In the genomic region with DNA sequence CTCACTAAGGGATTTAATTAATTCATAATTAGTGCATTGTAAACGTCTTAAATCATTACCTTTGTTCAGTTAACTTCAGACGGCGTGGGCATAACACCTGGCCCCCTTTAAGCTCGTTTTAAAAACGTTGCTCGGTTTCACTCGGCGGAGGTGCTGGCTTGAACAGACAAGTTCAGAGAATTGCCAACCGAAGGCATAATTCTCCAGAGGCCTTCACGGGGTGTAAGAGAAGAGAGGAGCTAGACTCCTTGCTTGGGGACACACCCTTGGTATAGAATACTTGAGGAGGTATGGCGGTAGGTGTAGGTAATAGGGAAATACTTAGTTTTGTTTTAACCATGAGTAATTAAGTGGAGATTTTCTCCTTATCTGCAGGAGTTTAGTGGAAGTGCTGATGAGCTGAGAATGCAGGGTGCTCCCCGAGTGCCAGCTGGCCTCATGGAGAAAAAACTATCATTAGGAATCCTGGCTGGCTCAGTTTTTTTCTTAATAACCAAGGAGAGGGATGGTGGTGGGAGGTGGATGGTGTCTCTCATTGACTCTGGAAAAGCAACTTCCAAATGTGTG, we compare ENCODE assay signal across 8 cellular contexts. TPM values are rescaled to one million over a fixed set of nuclear protein-coding genes. Genes with fewer than 3 reads are reported as not detected.
A peak's percentile ranks its signal among the peaks of the same experiment; 100 is the strongest.
DNase-seq lines count a peak whose midpoint lies in the region; ATAC-seq and TF ChIP-seq lines count a peak whose summit lies in the region.

No MANE protein-coding gene starts in this region.

- no peaks in the 10 kb centered on the region for H3K4me1 ChIP-seq in HEK293 (ENCODE audit: control insufficient read depth, insufficient read depth, low read length)
- H3K4me1 ChIP-seq in SJSA1 (replicated peaks) = peaks cover 3% of the 10 kb centered on the region; the same call in 1 of the 2 replicates
- H3K4me1 ChIP-seq in heart right ventricle = peaks cover 0 to 19% (median 8%) of the 10 kb centered on the region in 9 donors
- peaks cover 5% of the 10 kb centered on the region for H3K4me1 ChIP-seq in skeletal muscle satellite cell (ENCODE audit: control insufficient read depth, insufficient read depth, low read length)

- intact Hi-C loops in heart right ventricle (cut with DNase I) = no loop called here
- intact Hi-C loops in activated CD4-positive, alpha-beta T cell treated with anti-CD3 and anti-CD28 coated beads for 36 hours (cut with DNase I, micrococcal nuclease) = no loop called here

- no peaks in the 10 kb centered on the region for H3K36me3 Mint-ChIP-seq in activated CD4-positive, alpha-beta T cell treated with anti-CD3 and anti-CD28 coated beads for 36 hours (ENCODE audit: low read depth)

- TF ChIP-seq CTCF in HEK293 (tag by site-specific recombination; IDR thresholded peaks at IDR 0.05) = no peak
- no peak for TF ChIP-seq CTCF in heart right ventricle (IDR thresholded peaks at IDR 0.05)

- H3K27me3 ChIP-seq in SJSA1 (replicated peaks) (no peaks in the 10 kb centered on the region), heart right ventricle (peaks cover 0 to 21% (median 4%) of the 10 kb centered on the region in 7 donors), skeletal muscle satellite cell (ENCODE audit: control insufficient read depth, insufficient read depth, low read length) (no peaks in the 10 kb centered on the region)

- CTCF ChIA-PET in HEK293 (lab: Yijun Ruan, JAX) = interaction anchor here (0.6 to 1.9 kb wide), 3 partner anchors 22 to 147 kb away, joined by 3 to 6 read pairs (median 4); no protein-coding TSS in a partner anchor
- CTCF ChIA-PET in activated CD4-positive, alpha-beta T cell treated with anti-CD3 and anti-CD28 coated beads for 36 hours (lab: Charles Lee) = interaction anchor here (0.7 to 1.8 kb wide), 4 partner anchors 12 to 386 kb away, joined by 3 to 7 read pairs (median 4); no protein-coding TSS in a partner anchor

- ATAC-seq in heart right ventricle (no peak), HG03135 (IDR thresholded peaks at IDR 0.05; ENCODE audit: unreplicated experiment) (no peak)
- ATAC-seq in activated CD4-positive, alpha-beta T cell treated with anti-CD3 and anti-CD28 coated beads for 36 hours = no peak

- POLR2A ChIA-PET in HEK293 (lab: Yijun Ruan, JAX) = no interaction called here
- POLR2A ChIA-PET in activated CD4-positive, alpha-beta T cell treated with anti-CD3 and anti-CD28 coated beads for 36 hours (lab: Charles Lee) = no interaction called here

- no peak overlapping the region for H3K27ac ChIP-seq in HEK293 (ENCODE audit: extremely low read depth, low read depth, low read length)
- no peak overlapping the region; the same call in 1 of the 2 replicates for H3K27ac ChIP-seq in SJSA1
- H3K27ac ChIP-seq in heart right ventricle = peak overlapping the region in 1 of 10 donors; percentile 39

- H3K4me3 ChIP-seq in HEK293 (ENCODE audit: low read depth, low read length) = peak overlapping the region; percentile 68
- H3K4me3 ChIP-seq in SJSA1 = peak overlapping the region; percentile 92
- peak overlapping the region in 9 of 10 donors; percentile 68 to 89 (median 79) for H3K4me3 ChIP-seq in heart right ventricle
- peak overlapping the region; percentile 97 for H3K4me3 ChIP-seq in skeletal muscle satellite cell (ENCODE audit: low read length)

- peak overlapping the region; percentile 96 for H3K9ac ChIP-seq in skeletal muscle satellite cell (ENCODE audit: low read depth, low read length)

- H3K4me2 ChIP-seq in skeletal muscle satellite cell (ENCODE audit: low read length) = peak overlapping the region; percentile 88

- H3K27ac Mint-ChIP-seq in activated CD4-positive, alpha-beta T cell treated with anti-CD3 and anti-CD28 coated beads for 36 hours = no peak overlapping the region

- peaks cover 32% of the 10 kb centered on the region for H3K27me3 Mint-ChIP-seq in activated CD4-positive, alpha-beta T cell treated with anti-CD3 and anti-CD28 coated beads for 36 hours

- peaks cover 5% of the 10 kb centered on the region for H3K4me1 Mint-ChIP-seq in activated CD4-positive, alpha-beta T cell treated with anti-CD3 and anti-CD28 coated beads for 36 hours

- 12 to 14% methylated on average over 12 of the region's 12 CpGs for WGBS in heart right ventricle, 2 donors

- DNase-seq in SJSA1 (ENCODE audit: low read depth in 1 of 2, low spot score in 2 of 2) = peak in 1 of 2 experiments; percentile 16
- DNase-seq in heart right ventricle = no peak
- DNase-seq in SHP77 treated with DMSO at 0.1 percent for 48 hours (lab: John Stamatoyannopoulos, UW) = no peak
- no peak for DNase-seq in hippocampal formation (lab: John Stamatoyannopoulos, UW)
- DNase-seq in activated CD4-positive, alpha-beta T cell treated with anti-CD3 and anti-CD28 coated beads for 36 hours = no peak

- H3K36me3 ChIP-seq in HEK293 (ENCODE audit: control insufficient read depth in 2 of 2, insufficient read depth in 1 of 2, low read length in 2 of 2) (no peaks in the 10 kb centered on the region), SJSA1 (peaks cover 5% of the 10 kb centered on the region), heart right ventricle (no peaks in the 10 kb centered on the region), skeletal muscle satellite cell (ENCODE audit: insufficient read depth, low read length) (no peaks in the 10 kb centered on the region)

- H3K4me3 Mint-ChIP-seq in activated CD4-positive, alpha-beta T cell treated with anti-CD3 and anti-CD28 coated beads for 36 hours = no peak overlapping the region

- H3K9me3 ChIP-seq in HEK293 (ENCODE audit: control insufficient read depth, insufficient read depth, low read depth, low read length) = no peaks in the 10 kb centered on the region
- 0 out of 2 replicates have a peak, but pooled peaks cover 3% of the 10 kb centered on the region for H3K9me3 ChIP-seq in SJSA1 (replicated peaks)
- H3K9me3 ChIP-seq in heart right ventricle = peaks cover 0 to 6% (median 0%) of the 10 kb centered on the region in 11 donors
- no peaks in the 10 kb centered on the region for H3K9me3 ChIP-seq in skeletal muscle satellite cell (replicated peaks; ENCODE audit: low read length)

- H3K9me3 Mint-ChIP-seq in activated CD4-positive, alpha-beta T cell treated with anti-CD3 and anti-CD28 coated beads for 36 hours (ENCODE audit: low read depth) = no peaks in the 10 kb centered on the region

TF ChIP-seq in HEK293, 187 proteins besides CTCF, POLR2A, EP300 and RAD21:
- TF ChIP-seq ZNF37A (tag by site-specific recombination; IDR thresholded peaks at IDR 0.05) (no peak), SP2 (tag by site-specific recombination; IDR thresholded peaks at IDR 0.05) (no peak), PRDM6 (tag by site-specific recombination; IDR thresholded peaks at IDR 0.05) (peak; percentile 61), ZBTB17 (tag by site-specific recombination; IDR thresholded peaks at IDR 0.05) (peak; percentile 43; the same call in 1 of the 2 replicates), ZNF274 (IDR thresholded peaks at IDR 0.05; ENCODE audit: low read length) (no peak), ZNF274 (tag by site-specific recombination; IDR thresholded peaks at IDR 0.05; ENCODE audit: borderline replicate concordance) (no peak), GLIS1 (tag by site-specific recombination; IDR thresholded peaks at IDR 0.05) (0 out of 2 replicates have a peak, but pooled peaks have one; percentile 8), ZNF335 (tag by site-specific recombination; conservative IDR thresholded peaks at IDR 0.05) (peak; percentile 49)

RNA-seq across cellular contexts. Expression of gene FBXL2, which starts 0.9 kb away (rescaled TPM):
- total RNA-seq in SJSA1 (2014; rRNA removed; shearing (Covaris generic)) = 11.2 and 16.4 TPM in 2 replicates
- total RNA-seq in heart right ventricle = 1 to 10 TPM in 9 of 10 donors, under 1 TPM in 1; 0.87 to 3.6 (median 2.2) TPM
- polyA plus RNA-seq in heart right ventricle = 1 to 10 TPM; 1.6 to 1.7 TPM
- total RNA-seq in skeletal muscle satellite cell (2012; rRNA removed) = 9.6 and 12.2 TPM in 2 replicates
- total RNA-seq in activated CD4-positive, alpha-beta T cell treated with anti-CD3 and anti-CD28 coated beads for 36 hours = under 1 TPM in 1 of 2 experiments, not detected in 1; 0.07 TPM

RNA-seq across cellular contexts. Expression of gene SUSD5, which starts 59.6 kb away (rescaled TPM):
- total RNA-seq in SJSA1 (2014; rRNA removed; shearing (Covaris generic)) = 8.3 and 14.1 TPM in 2 replicates
- 10 to 100 TPM in 1 of 10 donors, 1 to 10 TPM in 4, under 1 TPM in 5; 0.28 to 12.9 (median 1.0) TPM for total RNA-seq in heart right ventricle
- polyA plus RNA-seq in heart right ventricle = 1 to 10 TPM in 1 of 2 donors, under 1 TPM in 1; 0.88 to 1.0 TPM
- 1.7 and 2.5 TPM in 2 replicates for total RNA-seq in skeletal muscle satellite cell (2012; rRNA removed)
- not detected for total RNA-seq in activated CD4-positive, alpha-beta T cell treated with anti-CD3 and anti-CD28 coated beads for 36 hours
